ENCODE assay signal across 16 cellular contexts in genomic region chr1:227924168-227924837, GRCh38. TPM values are rescaled to one million over a fixed set of nuclear protein-coding genes. Genes with fewer than 3 reads are reported as not detected.
"Had no signal": no experiment of that assay in that cellular context is flagged by ENCODE, and none has a peak within 500 bp of the region (broad histone marks: within the 10 kb centered on the region; RNA-seq: fewer than 3 reads in every experiment).

No MANE protein-coding gene starts in this region.

- H3K4me3 ChIP-seq: stomach, thoracic aorta had no signal

- FAIRE-seq: endometrium, frontal cortex, keratinocyte, small intestine, urothelium cell line had no signal

- H3K27ac ChIP-seq: neutrophil, stomach, thoracic aorta had no signal

- H3K4me1 ChIP-seq: stomach had no signal

- ATAC-seq: left colon; naive thymus-derived CD4-positive, alpha-beta T cell had no signal

- H3K27me3 ChIP-seq: neutrophil, stomach had no signal

- DNase-seq: effector memory CD4-positive, alpha-beta T cell; left colon; mammary epithelial cell; naive thymus-derived CD4-positive, alpha-beta T cell; nephron progenitor cell; small intestine; stimulated activated CD4-positive, alpha-beta T cell treated with anti-CD3 and anti-CD28 coated beads, Interleukin-12 subunit alpha, Interleukin-12 subunit beta, amount 100 ng/mL, for 4 hours; stimulated activated naive CD4-positive, alpha-beta T cell; stomach; substantia nigra had no signal

- H3K36me3 ChIP-seq: neutrophil, thoracic aorta had no signal

- H3K9me3 ChIP-seq: neutrophil, stomach, thoracic aorta had no signal

RNA-seq across cellular contexts. Expression of gene WNT9A, which starts 23.4 kb away (rescaled TPM):
- polyA plus RNA-seq: naive thymus-derived CD4-positive, alpha-beta T cell had no signal
